Comparison of ENCODE assay signal across 8 cellular contexts in the genomic region with DNA sequence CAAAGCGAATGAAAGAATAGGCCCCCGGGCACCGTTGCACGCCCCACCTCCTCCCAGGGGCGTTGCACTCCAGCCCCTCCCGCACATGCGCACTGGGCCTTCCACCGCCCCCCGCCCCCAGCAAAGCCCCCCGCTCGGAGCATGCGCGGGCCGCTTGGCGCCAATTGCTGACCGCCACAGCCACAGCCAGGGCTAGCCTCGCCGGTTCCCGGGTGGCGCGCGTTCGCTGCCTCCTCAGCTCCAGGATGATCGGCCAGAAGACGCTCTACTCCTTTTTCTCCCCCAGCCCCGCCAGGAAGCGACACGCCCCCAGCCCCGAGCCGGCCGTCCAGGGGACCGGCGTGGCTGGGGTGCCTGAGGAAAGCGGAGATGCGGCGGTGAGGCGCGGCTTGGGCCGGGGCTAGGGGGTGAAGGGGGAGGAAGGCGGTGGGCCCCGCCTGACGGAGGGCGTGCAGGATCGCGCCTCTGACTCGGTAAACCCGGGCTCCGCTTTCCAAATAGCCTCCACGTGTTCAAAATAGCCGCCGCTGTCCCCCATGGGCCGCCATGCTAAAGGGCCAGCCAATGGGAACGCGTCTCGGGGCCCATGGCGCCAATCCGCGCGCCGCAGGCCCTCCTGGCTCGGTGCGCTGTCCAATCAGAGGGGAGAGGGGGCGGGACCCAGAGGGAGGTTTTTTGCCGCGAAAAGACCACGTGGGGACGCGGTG. TPM values are rescaled to one million over a fixed set of nuclear protein-coding genes. Genes with fewer than 3 reads are reported as not detected.
A peak's percentile ranks its signal among the peaks of the same experiment; 100 is the strongest.
DNase-seq lines count a peak whose midpoint lies in the region; ATAC-seq and TF ChIP-seq lines count a peak whose summit lies in the region.

A gene (plus strand): TSS at position 163 of the 707 bp plus-strand sequence. CDS start 83 bp downstream, at position 246.

- peaks cover 17% of the 10 kb centered on the region for H3K36me3 Mint-ChIP-seq in type B pancreatic cell

- H3K36me3 ChIP-seq in adrenal gland (replicated peaks in 1 of 2): peaks cover 0 to 9% of the 10 kb centered on the region in 2 donors
- peaks cover 0 to 28% (median 11%) of the 10 kb centered on the region in 9 donors for H3K36me3 ChIP-seq in heart left ventricle

- peak within 1 kb of the TSS; percentile 81 for H3K27ac Mint-ChIP-seq in type B pancreatic cell

- TF ChIP-seq POLR2A in adrenal gland (IDR thresholded peaks at IDR 0.05) (no peak), heart left ventricle (IDR thresholded peaks at IDR 0.05) (no peak)

- H3K9me3 Mint-ChIP-seq in type B pancreatic cell: no peaks in the 10 kb centered on the region

- H3K4me1 Mint-ChIP-seq in type B pancreatic cell (ENCODE audit: unreplicated experiment): peaks cover 33% of the 10 kb centered on the region

- TF ChIP-seq CTCF in GM13976 (IDR thresholded peaks at IDR 0.05; ENCODE audit: borderline replicate concordance, control extremely low read depth, extremely low read depth, insufficient read depth, missing control alignments) (no peak), adrenal gland (IDR thresholded peaks at IDR 0.05) (no peak), heart left ventricle (IDR thresholded peaks at IDR 0.05) (no peak), type B pancreatic cell (conservative IDR thresholded peaks at IDR 0.05) (no peak)

- H3K4me1 ChIP-seq in adrenal gland (replicated peaks in 1 of 2) (peaks cover 27 to 45% of the 10 kb centered on the region in 2 donors), heart left ventricle (peaks cover 0 to 38% (median 27%) of the 10 kb centered on the region in 12 donors)

- no peaks in the 10 kb centered on the region for H3K9me3 ChIP-seq in adrenal gland (replicated peaks in 1 of 3)
- H3K9me3 ChIP-seq in heart left ventricle: no peaks in the 10 kb centered on the region

- in situ Hi-C loops in GM13976 (cut with MboI; ENCODE audit: low sequenced_read_pairs, unreplicated experiment): loop anchor here (25.0 kb wide), 3 partner anchors 210 to 535 kb away; a partner anchor contains a TSS

- no peaks in the 10 kb centered on the region for H3K27me3 Mint-ChIP-seq in type B pancreatic cell

- DNase-seq in GM13976 (ENCODE audit: low spot score) (peak; percentile 99), NCI-H1694 (lab: John Stamatoyannopoulos, UW) (peak; percentile 87), adrenal gland (peak; percentile 98 to 99 (median 98)), heart left ventricle (peak; percentile 98 to 99 (median 98)), posterior cingulate gyrus (peak; percentile 91 to 99 (median 98)), type B pancreatic cell (ENCODE audit: extremely low spot score, unreplicated experiment) (peak; percentile 97)

- H3K27me3 ChIP-seq in adrenal gland (no peaks in the 10 kb centered on the region), heart left ventricle (no peaks in the 10 kb centered on the region)

- 0 to 2% (median 0%) methylated on average over 7 to 68 of the region's 68 CpGs for WGBS in adrenal gland, 4 donors
- 0 to 1% (median 1%) methylated on average over 30 to 68 of the region's 68 CpGs for WGBS in heart left ventricle, 4 donors

- peak within 1 kb of the TSS; percentile 91 for H3K4me3 Mint-ChIP-seq in type B pancreatic cell

- peak; percentile 88 for ATAC-seq in HG02884 (IDR thresholded peaks at IDR 0.05; ENCODE audit: unreplicated experiment)
- peak; percentile 95 to 98 (median 97) for ATAC-seq in heart left ventricle

- intact Hi-C loops in T-helper 1 cell treated with Interleukin-12 subunit alpha and Interleukin-12 subunit beta and Interleukin-4 antibody, amounts not matched to agents 30 ng/mL and 1 ng/mL, for 36 hours (cut with micrococcal nuclease): loop anchor here (1.0 to 10.0 kb wide), 12 partner anchors 14 to 1335 kb away; a partner anchor contains a TSS
- intact Hi-C loops in adrenal gland (cut with DNase I) (no loop called here), heart left ventricle (cut with DNase I) (loop anchor here (5.0 to 10.0 kb wide), 8 partner anchors 143 to 535 kb away; a partner anchor contains a TSS), posterior cingulate gyrus (cut with DNase I) (loop anchor here (10.0 kb wide), 1 partner anchor 273 kb away; no protein-coding TSS in a partner anchor)

- H3K27ac ChIP-seq in adrenal gland (peak within 1 kb of the TSS; percentile 79 to 94 (median 89)), heart left ventricle (peak within 1 kb of the TSS; percentile 76 to 96 (median 83))

- H3K4me3 ChIP-seq in adrenal gland (peak within 1 kb of the TSS; percentile 23 to 71 (median 58)), heart left ventricle (peak within 1 kb of the TSS; percentile 56 to 91 (median 72))

RNA-seq across cellular contexts. Expression of the gene that starts here (rescaled TPM):
- 48.0 and 52.6 TPM in 2 replicates for total RNA-seq in T-helper 1 cell treated with Interleukin-12 subunit alpha and Interleukin-12 subunit beta and Interleukin-4 antibody, amounts not matched to agents 30 ng/mL and 1 ng/mL, for 36 hours
- total RNA-seq in adrenal gland (100 to 1,000 TPM in 3 of 8 donors, 10 to 100 TPM in 5; 55.9 to 135 (median 84.0) TPM), heart left ventricle (10 to 100 TPM; 20.9 to 37.8 (median 25.3) TPM), type B pancreatic cell (ENCODE audit: low replicate concordance) (49.8 and 63.0 TPM in 2 replicates)
- polyA plus RNA-seq in adrenal gland (10 to 100 TPM; 52.5 to 74.2 (median 68.7) TPM), heart left ventricle (10 to 100 TPM; 14.5 to 27.8 TPM)

Comparison
In these comparisons a context has a peak if more than half of its experiments do, and no peak if none do; other contexts are left out.
1. Peak in every context shown above with its lines: DNase-seq, ATAC-seq, H3K4me3 ChIP-seq and H3K27ac ChIP-seq.
2. intact Hi-C loops: an anchor here in T-helper 1 cell treated with Interleukin-12 subunit alpha and Interleukin-12 subunit beta and Interleukin-4 antibody, amounts not matched to agents 30 ng/mL and 1 ng/mL, for 36 hours (1.0 to 10.0 kb wide), heart left ventricle (5.0 to 10.0 kb wide) and posterior cingulate gyrus (10.0 kb wide); none called in adrenal gland.